8 cellular contexts compared by ENCODE assay signal in the genomic region with DNA sequence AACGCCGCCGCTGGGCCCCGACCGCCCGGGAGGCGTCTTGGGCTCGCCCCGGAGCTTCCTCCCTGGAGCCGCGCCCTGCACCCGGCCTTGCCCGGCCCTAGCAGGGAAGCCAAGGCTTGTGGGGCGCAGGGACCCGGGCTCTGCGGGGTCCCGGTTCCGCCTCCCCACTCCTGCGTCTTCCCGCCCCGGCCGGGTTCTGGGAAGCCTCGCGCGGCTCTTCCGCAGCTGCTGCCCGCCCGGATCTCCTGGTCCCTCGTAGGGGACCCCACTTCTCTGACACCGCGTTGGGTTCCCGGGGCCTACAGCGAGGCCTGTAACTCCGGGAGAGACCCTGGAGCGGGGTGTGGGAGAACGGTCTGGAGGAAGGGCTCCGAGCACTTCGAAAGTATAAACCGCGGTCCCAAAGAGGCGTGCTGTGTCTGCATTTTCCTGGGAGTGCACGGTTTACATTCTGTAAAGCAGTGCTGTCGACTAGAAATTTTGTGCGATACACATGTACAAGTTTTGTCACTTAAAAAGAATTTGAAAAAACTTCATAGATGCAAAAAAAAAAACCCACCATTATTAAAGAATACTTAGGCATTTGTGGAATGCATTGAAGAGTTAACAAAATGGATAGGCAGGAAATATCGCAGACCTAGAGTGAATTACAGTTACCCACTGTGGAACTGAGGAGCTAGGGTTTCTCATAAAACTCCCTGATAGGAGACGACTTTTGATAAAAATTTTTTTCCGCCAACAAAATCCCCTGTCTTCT. TPM values are rescaled to one million over a fixed set of nuclear protein-coding genes. Genes with fewer than 3 reads are reported as not detected.
DNase-seq lines count a peak whose midpoint lies in the region; ATAC-seq and TF ChIP-seq lines count a peak whose summit lies in the region.
"Not testable (repeated sequence)": the region's sequence is repeated elsewhere in the genome, so short reads cannot be mapped to it uniquely, and the experiment has no call there.

No MANE protein-coding gene starts in this region.

- intact Hi-C loops in right lobe of liver (cut with DNase I): not testable (repeated sequence)

- H3K27me3 ChIP-seq in CD8-positive, alpha-beta memory T cell (ENCODE audit: insufficient read depth, low read length, poor library complexity, severe bottlenecking); fibroblast of lung (ENCODE audit: control insufficient read depth, insufficient read depth, low read length); right lobe of liver; trophoblast cell (ENCODE audit: insufficient read depth, low read length); thoracic aorta (replicated peaks; ENCODE audit: insufficient read depth): not testable (repeated sequence)

- H3K79me2 ChIP-seq in fibroblast of lung (ENCODE audit: control insufficient read depth, insufficient read depth, low read length); trophoblast cell (ENCODE audit: control insufficient read depth, insufficient read depth, low read length, poor library complexity): not testable (repeated sequence)

- not testable (repeated sequence) for H3K36me3 Mint-ChIP-seq in CD8-positive, alpha-beta memory T cell

- H3K79me1 ChIP-seq in trophoblast cell (ENCODE audit: low read length): not testable (repeated sequence)

- H3K18ac ChIP-seq in trophoblast cell (ENCODE audit: low read length): not testable (repeated sequence)

- not testable (repeated sequence) for H2BK120ac ChIP-seq in trophoblast cell (ENCODE audit: insufficient read depth, low read length, poor library complexity)

- not testable (repeated sequence) for H3K36me3 ChIP-seq in CD8-positive, alpha-beta memory T cell (ENCODE audit: insufficient read depth, low read length); fibroblast of lung (ENCODE audit: control insufficient read depth, insufficient read depth, low read length); right lobe of liver; trophoblast cell (ENCODE audit: control insufficient read depth in 1 of 2, insufficient read depth in 2 of 2, low read length in 2 of 2); thoracic aorta

- in situ Hi-C loops in KBM-7 (cut with MboI; ENCODE audit: low pct_unique_long_range_greater_than_20kb, low sequenced_read_pairs); astrocyte of the spinal cord (cut with HindIII; ENCODE audit: low sequenced_read_pairs): not testable (repeated sequence)

- DNase-seq in CD8-positive, alpha-beta memory T cell: peak in 3 of 5 donors; percentile 12 to 50 (median 48)
- DNase-seq in KBM-7: peak; percentile 28
- peak; percentile 47 for DNase-seq in activated CD4-positive, CD25-positive, alpha-beta regulatory T cell treated with anti-CD3 and anti-CD28 coated beads, Interleukin-2, amount 50 U/mL, for 72 hours
- peak; percentile 28 for DNase-seq in astrocyte of the spinal cord (ENCODE audit: low read depth, low spot score)
- peak in 1 of 2 donors; percentile 40 for DNase-seq in fibroblast of lung (ENCODE audit: low read depth in 2 of 2)
- DNase-seq in right lobe of liver: peak in 2 of 3 donors; percentile 47 to 69
- DNase-seq in trophoblast cell: peak in 1 of 2 donors; percentile 34
- DNase-seq in thoracic aorta (ENCODE audit: low spot score): not testable (repeated sequence)

- H4K91ac ChIP-seq in trophoblast cell (ENCODE audit: low read depth, low read length): not testable (repeated sequence)

- not testable (repeated sequence) for H4K12ac ChIP-seq in trophoblast cell (ENCODE audit: low read depth, low read length)

- not testable (repeated sequence) for H3K27me3 Mint-ChIP-seq in CD8-positive, alpha-beta memory T cell

- peak overlapping the region in 7 of 8 donors; percentile 61 to 85 (median 79) for H3K27ac Mint-ChIP-seq in CD8-positive, alpha-beta memory T cell

- POLR2A ChIA-PET in CD8-positive, alpha-beta memory T cell (lab: Charles Lee): not testable (repeated sequence)

- peak overlapping the region; percentile 25 for H3K4me3 ChIP-seq in CD8-positive, alpha-beta memory T cell (ENCODE audit: low read length)
- peak overlapping the region; percentile 51 for H3K4me3 ChIP-seq in astrocyte of the spinal cord (ENCODE audit: low read depth, low read length)
- peak overlapping the region; percentile 48 to 87 (median 60) for H3K4me3 ChIP-seq in fibroblast of lung (replicated peaks in 1 of 4; ENCODE audit: control extremely low read depth in 1 of 4, insufficient read depth in 1 of 4, low read depth in 3 of 4, low read length in 4 of 4)
- peak overlapping the region; percentile 57 to 74 (median 59) for H3K4me3 ChIP-seq in right lobe of liver
- peak overlapping the region; percentile 81 for H3K4me3 ChIP-seq in trophoblast cell (ENCODE audit: low read depth, low read length)
- H3K4me3 ChIP-seq in thoracic aorta: peak overlapping the region; percentile 75

- not testable (repeated sequence) for TF ChIP-seq POLR2A in right lobe of liver (IDR thresholded peaks at IDR 0.05)

- H2BK5ac ChIP-seq in trophoblast cell (ENCODE audit: low read depth, low read length, poor library complexity): not testable (repeated sequence)

- not testable (repeated sequence) for ATAC-seq in right lobe of liver; thoracic aorta (ENCODE audit: insufficient number of reproducible peaks, low FRiP score, low read depth)

- WGBS in right lobe of liver (ENCODE audit: insufficient coverage, low coverage, low lambda C conversion rate, missing lambda C conversion rate): 3% methylated on average over 23 of the region's 47 CpGs
- WGBS in trophoblast cell (ENCODE audit: extremely low coverage, insufficient coverage, insufficient read length): no CpG with 5 or more reads among the region's 47 CpGs

- H3K4me1 Mint-ChIP-seq in CD8-positive, alpha-beta memory T cell: peaks cover 19 to 38% (median 28%) of the 10 kb centered on the region in 3 donors

- H3K9me3 Mint-ChIP-seq in CD8-positive, alpha-beta memory T cell: not testable (repeated sequence)

- peak overlapping the region; percentile 79 for H3K4ac ChIP-seq in trophoblast cell (ENCODE audit: low read depth, low read length)

- H3K9ac ChIP-seq in fibroblast of lung (ENCODE audit: insufficient read depth, low read length): peak overlapping the region; percentile 63
- H3K9ac ChIP-seq in trophoblast cell (ENCODE audit: low read length): peak overlapping the region; percentile 90

- H2AK5ac ChIP-seq in trophoblast cell (ENCODE audit: low read length): not testable (repeated sequence)

- not testable (repeated sequence) for H2AFZ ChIP-seq in fibroblast of lung (ENCODE audit: low read length); trophoblast cell (ENCODE audit: insufficient read depth, low read length, poor library complexity)

- peak overlapping the region; percentile 77 for H3K14ac ChIP-seq in trophoblast cell (ENCODE audit: low read length)

- H3K23ac ChIP-seq in trophoblast cell (ENCODE audit: low read length): not testable (repeated sequence)

- peak overlapping the region; percentile 64 for H3K4me2 ChIP-seq in fibroblast of lung (ENCODE audit: extremely low read depth, insufficient read depth, low read length)
- peak overlapping the region; percentile 61 for H3K4me2 ChIP-seq in trophoblast cell (ENCODE audit: low read length)

- H4K8ac ChIP-seq in trophoblast cell (ENCODE audit: low read depth, low read length): peak overlapping the region; percentile 73

- not testable (repeated sequence) for H2BK12ac ChIP-seq in trophoblast cell (ENCODE audit: low read length)

- peak overlapping the region; percentile 70 to 88 (median 78) for H3K4me3 Mint-ChIP-seq in CD8-positive, alpha-beta memory T cell

- H4K20me1 ChIP-seq in fibroblast of lung (ENCODE audit: control insufficient read depth, extremely low read depth, insufficient read depth, low read length): not testable (repeated sequence)

- not testable (repeated sequence) for H3K9me3 ChIP-seq in CD8-positive, alpha-beta memory T cell (ENCODE audit: low read length); fibroblast of lung (ENCODE audit: control insufficient read depth, insufficient read depth, low read depth, low read length); right lobe of liver; trophoblast cell (ENCODE audit: insufficient read depth, low read depth, low read length); thoracic aorta

- H3K27ac ChIP-seq in CD8-positive, alpha-beta memory T cell (ENCODE audit: low read depth, low read length): peak overlapping the region; percentile 54
- peak overlapping the region; percentile 63 for H3K27ac ChIP-seq in fibroblast of lung (ENCODE audit: insufficient read depth, low read length)
- H3K27ac ChIP-seq in right lobe of liver: peak overlapping the region; percentile 31 to 76 (median 70)
- not testable (repeated sequence) for H3K27ac ChIP-seq in trophoblast cell (ENCODE audit: low read depth, low read length)
- H3K27ac ChIP-seq in thoracic aorta: peak overlapping the region; percentile 32 to 47

- CTCF ChIA-PET in CD8-positive, alpha-beta memory T cell (lab: Charles Lee): interaction anchor here (1.7 kb wide), 1 partner anchor 20 kb away, joined by 7 read pairs; no protein-coding TSS in a partner anchor

- TF ChIP-seq CTCF in astrocyte of the spinal cord (IDR thresholded peaks at IDR 0.05; ENCODE audit: low read depth, low read length); fibroblast of lung (conservative IDR thresholded peaks at IDR 0.05 in 1 of 2, IDR thresholded peaks at IDR 0.05 in 1 of 2; ENCODE audit: low read depth in 1 of 2, low read length in 2 of 2); right lobe of liver (IDR thresholded peaks at IDR 0.05); thoracic aorta (IDR thresholded peaks at IDR 0.05): not testable (repeated sequence)

- H3K4me1 ChIP-seq in CD8-positive, alpha-beta memory T cell (ENCODE audit: insufficient read depth, low read length); fibroblast of lung (ENCODE audit: control insufficient read depth, extremely low read depth, insufficient read depth, low read length); right lobe of liver; trophoblast cell (ENCODE audit: control insufficient read depth in 1 of 2, insufficient read depth in 2 of 2, low read length in 2 of 2): not testable (repeated sequence)
- peaks cover 7 to 19% of the 10 kb centered on the region in 2 donors for H3K4me1 ChIP-seq in thoracic aorta (ENCODE audit: control insufficient read depth in 1 of 2, low read depth in 2 of 2)

RNA-seq across cellular contexts. Expression of gene RABL2A, which starts 42.6 kb away (rescaled TPM):
- 10 to 100 TPM; 14.7 to 15.9 TPM for total RNA-seq in CD8-positive, alpha-beta memory T cell
- polyA plus RNA-seq in CD8-positive, alpha-beta memory T cell: 13.6 TPM
- total RNA-seq in fibroblast of lung: 6.9 and 11.7 TPM in 2 replicates
- polyA plus RNA-seq in fibroblast of lung: 6.4 and 7.4 TPM in 2 replicates
- polyA plus RNA-seq in fibroblast of lung (2012): 5.0 and 5.6 TPM in 2 replicates
- polyA minus RNA-seq in fibroblast of lung (ENCODE audit: low replicate concordance): 13.2 and 14.9 TPM in 2 replicates
- 10 to 100 TPM in 2 of 6 experiments, 1 to 10 TPM in 3, under 1 TPM in 1; 0.92 to 11.0 (median 6.9) TPM for total RNA-seq in right lobe of liver
- polyA plus RNA-seq in trophoblast cell (2013): 9.0 and 9.4 TPM in 2 replicates
- total RNA-seq in thoracic aorta: 10 to 100 TPM; 13.5 to 21.5 TPM

Comparison
In these comparisons a context has a peak if more than half of its experiments do, and no peak if none do; other contexts are left out.
1. H3K4me3 ChIP-seq: peak in every context shown above with its lines; median percentile 81 in trophoblast cell; 75 in thoracic aorta; 60 in fibroblast of lung; 59 in right lobe of liver; 51 in astrocyte of the spinal cord; 25 in CD8-positive, alpha-beta memory T cell.